8 cellular contexts compared by ENCODE assay signal in the genomic region with DNA sequence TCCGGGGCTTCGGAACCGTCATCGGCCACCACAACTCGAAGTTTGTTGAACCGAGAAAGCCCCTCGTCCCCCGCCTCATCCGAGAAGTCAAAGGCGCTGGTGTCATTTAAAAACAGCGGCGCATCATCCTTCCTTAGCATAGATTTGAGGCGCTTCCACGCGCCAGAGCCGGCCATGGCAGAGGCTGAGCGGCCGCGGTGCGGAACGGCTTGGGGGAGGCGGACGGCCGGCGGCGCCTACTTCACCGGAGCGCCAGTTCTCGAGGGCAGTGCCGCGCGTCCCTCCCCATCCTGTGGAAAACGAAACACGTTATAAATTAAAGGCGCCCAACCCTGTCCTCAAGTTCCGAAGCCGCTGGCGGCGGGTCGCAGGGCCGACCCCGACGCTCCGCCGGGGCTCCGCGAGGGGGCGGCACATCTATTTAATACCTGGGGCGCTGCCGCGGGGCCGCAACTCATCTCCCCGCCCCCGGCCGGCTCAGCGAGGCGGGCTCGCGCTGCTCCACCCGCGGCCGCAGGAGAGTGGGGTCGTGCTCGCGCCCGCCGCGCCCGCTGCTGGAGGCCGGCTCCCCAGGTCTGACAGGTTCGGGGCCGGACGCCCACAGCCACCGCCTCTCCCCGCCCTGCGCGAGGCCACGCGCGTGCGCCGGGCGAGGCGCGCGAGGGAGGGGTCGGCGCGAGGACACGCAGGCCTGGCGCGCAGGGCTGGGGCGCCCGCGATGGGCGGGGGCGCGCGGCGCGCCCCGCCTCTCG. TPM values are rescaled to one million over a fixed set of nuclear protein-coding genes. Genes with fewer than 3 reads are reported as not detected.
DNase-seq lines count a peak whose midpoint lies in the region; ATAC-seq and TF ChIP-seq lines count a peak whose summit lies in the region.

A gene with protein sequence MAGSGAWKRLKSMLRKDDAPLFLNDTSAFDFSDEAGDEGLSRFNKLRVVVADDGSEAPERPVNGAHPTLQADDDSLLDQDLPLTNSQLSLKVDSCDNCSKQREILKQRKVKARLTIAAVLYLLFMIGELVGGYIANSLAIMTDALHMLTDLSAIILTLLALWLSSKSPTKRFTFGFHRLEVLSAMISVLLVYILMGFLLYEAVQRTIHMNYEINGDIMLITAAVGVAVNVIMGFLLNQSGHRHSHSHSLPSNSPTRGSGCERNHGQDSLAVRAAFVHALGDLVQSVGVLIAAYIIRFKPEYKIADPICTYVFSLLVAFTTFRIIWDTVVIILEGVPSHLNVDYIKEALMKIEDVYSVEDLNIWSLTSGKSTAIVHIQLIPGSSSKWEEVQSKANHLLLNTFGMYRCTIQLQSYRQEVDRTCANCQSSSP (minus strand): TSS at position 577 of the 752 bp plus-strand sequence. CDS start 401 bp downstream, at position 176.

- H3K36me3 Mint-ChIP-seq in IgD-negative memory B cell (peaks cover 8% of the 10 kb centered on the region), WTC11 (no peaks in the 10 kb centered on the region)

- 2% methylated on average over 28 of the region's 103 CpGs for WGBS in mammary epithelial cell (ENCODE audit: low coverage, missing lambda C conversion rate)

- H3K4me1 Mint-ChIP-seq in IgD-negative memory B cell: peaks cover 31 to 38% (median 38%) of the 10 kb centered on the region in 3 donors
- peaks cover 9% of the 10 kb centered on the region for H3K4me1 Mint-ChIP-seq in WTC11

- H3K79me2 ChIP-seq in mammary epithelial cell (ENCODE audit: insufficient read depth, low read length): peaks cover 2% of the 10 kb centered on the region

- peak; percentile 71 for DNase-seq in Daoy (ENCODE audit: low read depth)
- peak; percentile 41 for DNase-seq in WTC11 (ENCODE audit: low spot score)
- peak; percentile 49 for DNase-seq in mammary epithelial cell
- DNase-seq in iris pigment epithelial cell (ENCODE audit: low read depth): peak; percentile 62
- DNase-seq in stimulated activated CD4-positive, alpha-beta T cell treated with anti-CD3 and anti-CD28 coated beads, Interleukin-12 subunit alpha, Interleukin-12 subunit beta, amount 100 ng/mL, for 24 hours (ENCODE audit: low read depth in 2 of 2): peak; percentile 21 to 24
- no peak for DNase-seq in MV-4-11 (lab: John Stamatoyannopoulos, UW)

- H3K4me1 ChIP-seq in mammary epithelial cell (ENCODE audit: insufficient read depth, low read length): peaks cover 19% of the 10 kb centered on the region

- H3K9ac ChIP-seq in mammary epithelial cell (ENCODE audit: insufficient read depth, low read length): peak within 1 kb of the TSS; percentile 65

- in situ Hi-C loops in mammary epithelial cell (cut with MboI; ENCODE audit: low sequenced_read_pairs in 2 of 2): no loop called here

- no peaks in the 10 kb centered on the region for H3K9me3 ChIP-seq in mammary epithelial cell (replicated peaks; ENCODE audit: insufficient read depth, low read length)

- H3K4me3 Mint-ChIP-seq in IgD-negative memory B cell (peak within 1 kb of the TSS; percentile 95 to 98 (median 96)), WTC11 (peak within 1 kb of the TSS; percentile 79)

- dilution Hi-C loops in mammary epithelial cell (cut with HindIII; ENCODE audit: low sequenced_read_pairs): no loop called here

- POLR2A ChIA-PET in WTC11 (lab: Charles Lee): no interaction called here

- intact Hi-C loops in mammary epithelial cell (cut with micrococcal nuclease): loop anchor here (1.0 to 5.0 kb wide), 4 partner anchors 65 to 322 kb away; a partner anchor contains a TSS

- H3K27me3 Mint-ChIP-seq in IgD-negative memory B cell (no peaks in the 10 kb centered on the region), WTC11 (ENCODE audit: low read depth) (peaks cover 95% of the 10 kb centered on the region)

- no peaks in the 10 kb centered on the region for H3K27me3 ChIP-seq in mammary epithelial cell (ENCODE audit: insufficient read depth, low read length)

- H3K4me2 ChIP-seq in mammary epithelial cell (ENCODE audit: insufficient read depth, low read depth, low read length): peak within 1 kb of the TSS; percentile 98

- peak within 1 kb of the TSS; percentile 40 to 85 (median 66) for H3K4me3 ChIP-seq in mammary epithelial cell (replicated peaks in 1 of 3; ENCODE audit: insufficient read depth in 1 of 3, low read depth in 2 of 3, low read length in 3 of 3)

- H3K27ac ChIP-seq in mammary epithelial cell (ENCODE audit: insufficient read depth, low read depth, low read length): peak within 1 kb of the TSS; percentile 22

- H2AFZ ChIP-seq in mammary epithelial cell (ENCODE audit: low read depth, low read length): peak within 1 kb of the TSS; percentile 99

- no peaks in the 10 kb centered on the region for H4K20me1 ChIP-seq in mammary epithelial cell (ENCODE audit: insufficient read depth, low read length)

- CTCF ChIA-PET in WTC11 (lab: Charles Lee) (interaction anchor here (1.1 kb wide), 1 partner anchor 52 kb away, joined by 9 read pairs; no protein-coding TSS in a partner anchor), mammary epithelial cell (lab: Charles Lee; ENCODE audit: low non-redundant PET) (no interaction called here)

- no peak; the same call in 1 of the 2 replicates for TF ChIP-seq CTCF in WTC11 (IDR thresholded peaks at IDR 0.05)
- TF ChIP-seq CTCF in mammary epithelial cell (conservative IDR thresholded peaks at IDR 0.05 in 1 of 2, IDR thresholded peaks at IDR 0.05 in 1 of 2; ENCODE audit: extremely low read depth in 1 of 2, insufficient read depth in 1 of 2, low read depth in 1 of 2, low read length in 2 of 2): peak in 1 of 2 donors; percentile 38

- H3K27ac Mint-ChIP-seq in IgD-negative memory B cell (peak within 1 kb of the TSS; percentile 70 to 91 (median 90)), WTC11 (no peak within 1 kb of the TSS)

- no peaks in the 10 kb centered on the region for H3K36me3 ChIP-seq in mammary epithelial cell (ENCODE audit: insufficient read depth, low read length)

- H3K9me3 Mint-ChIP-seq in IgD-negative memory B cell (no peaks in the 10 kb centered on the region), WTC11 (no peaks in the 10 kb centered on the region)

- TSS peak; percentile 42 for BruUV-seq in mammary epithelial cell (replicated peaks; lab: Mats Ljungman, UMichigan)

- ATAC-seq in GM21528 (IDR thresholded peaks at IDR 0.05; ENCODE audit: low FRiP score, unreplicated experiment) (peak; percentile 70), WTC11 (peak; percentile 71)

TF ChIP-seq in WTC11, 78 proteins besides CTCF, POLR2A, EP300 and RAD21:
- no peak for TF ChIP-seq RELA (CRISPR knock-in tag; IDR thresholded peaks at IDR 0.05; ENCODE audit: borderline replicate concordance)
- TF ChIP-seq IRF2 (CRISPR knock-in tag; IDR thresholded peaks at IDR 0.05; ENCODE audit: borderline replicate concordance, low read depth): no peak
- no peak for TF ChIP-seq GRHL2 (CRISPR knock-in tag; IDR thresholded peaks at IDR 0.05; ENCODE audit: insufficient replicate concordance, severe bottlenecking)
- TF ChIP-seq, protein P1, sequence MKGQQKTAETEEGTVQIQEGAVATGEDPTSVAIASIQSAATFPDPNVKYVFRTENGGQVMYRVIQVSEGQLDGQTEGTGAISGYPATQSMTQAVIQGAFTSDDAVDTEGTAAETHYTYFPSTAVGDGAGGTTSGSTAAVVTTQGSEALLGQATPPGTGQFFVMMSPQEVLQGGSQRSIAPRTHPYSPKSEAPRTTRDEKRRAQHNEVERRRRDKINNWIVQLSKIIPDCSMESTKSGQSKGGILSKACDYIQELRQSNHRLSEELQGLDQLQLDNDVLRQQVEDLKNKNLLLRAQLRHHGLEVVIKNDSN (CRISPR knock-in tag; IDR thresholded peaks at IDR 0.05): no peak
- TF ChIP-seq, protein P2, sequence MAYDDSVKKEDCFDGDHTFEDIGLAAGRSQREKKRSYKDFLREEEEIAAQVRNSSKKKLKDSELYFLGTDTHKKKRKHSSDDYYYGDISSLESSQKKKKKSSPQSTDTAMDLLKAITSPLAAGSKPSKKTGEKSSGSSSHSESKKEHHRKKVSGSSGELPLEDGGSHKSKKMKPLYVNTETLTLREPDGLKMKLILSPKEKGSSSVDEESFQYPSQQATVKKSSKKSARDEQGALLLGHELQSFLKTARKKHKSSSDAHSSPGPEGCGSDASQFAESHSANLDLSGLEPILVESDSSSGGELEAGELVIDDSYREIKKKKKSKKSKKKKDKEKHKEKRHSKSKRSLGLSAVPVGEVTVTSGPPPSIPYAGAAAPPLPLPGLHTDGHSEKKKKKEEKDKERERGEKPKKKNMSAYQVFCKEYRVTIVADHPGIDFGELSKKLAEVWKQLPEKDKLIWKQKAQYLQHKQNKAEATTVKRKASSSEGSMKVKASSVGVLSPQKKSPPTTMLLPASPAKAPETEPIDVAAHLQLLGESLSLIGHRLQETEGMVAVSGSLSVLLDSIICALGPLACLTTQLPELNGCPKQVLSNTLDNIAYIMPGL (CRISPR knock-in tag; IDR thresholded peaks at IDR 0.05): no peak
- TF ChIP-seq TEAD4 (CRISPR knock-in tag; IDR thresholded peaks at IDR 0.05): no peak
- no peak for TF ChIP-seq ZNF263 (CRISPR knock-in tag; IDR thresholded peaks at IDR 0.05; ENCODE audit: low read depth)
- TF ChIP-seq GTF2I (CRISPR knock-in tag; conservative IDR thresholded peaks at IDR 0.05): no peak
- TF ChIP-seq NFATC4 (CRISPR knock-in tag; IDR thresholded peaks at IDR 0.05): no peak

RNA-seq across cellular contexts. Expression of the gene that starts here (rescaled TPM):
- total RNA-seq in Daoy (2014; rRNA removed; shearing (Covaris generic)): 1.8 and 2.1 TPM in 2 replicates
- polyA plus RNA-seq in IgD-negative memory B cell (7.1 TPM), mammary epithelial cell (3.1 TPM)
- total RNA-seq in WTC11 (2021) (0.04 to 0.05 TPM in 2 of 3 replicates, not detected in the other), mammary epithelial cell (10 to 100 TPM in 1 of 2 donors, 1 to 10 TPM in 1; 6.8 to 11.2 TPM)
- polyA minus RNA-seq in mammary epithelial cell: 12.7 TPM

Comparison
In these comparisons a context has a peak if more than half of its experiments do, and no peak if none do; other contexts are left out.
1. Peak in DNase-seq and ATAC-seq in WTC11; RNA of the gene not detected or under 1 TPM.